In genomic region chr4:2104556-2105345, GRCh38 we compare ENCODE assay signal across 26 cellular contexts. TPM values are rescaled to one million over a fixed set of nuclear protein-coding genes. Genes with fewer than 3 reads are reported as not detected.
"Had no signal": no experiment of that assay in that cellular context is flagged by ENCODE, and none has a peak within 500 bp of the region (broad histone marks: within the 10 kb centered on the region; RNA-seq: fewer than 3 reads in every experiment).

No MANE protein-coding gene starts in this region.

- H2AFZ ChIP-seq: parathyroid adenoma had no signal

- ATAC-seq: heart right ventricle; left cardiac atrium; left lung; naive thymus-derived CD8-positive, alpha-beta T cell; right lobe of liver; stimulated activated naive CD8-positive, alpha-beta T cell treated with anti-CD3 and anti-CD28 coated beads, Interleukin-15, amount 100 ng/mL, for 72 hours had no signal

- H3K4me3 Mint-ChIP-seq: naive thymus-derived CD8-positive, alpha-beta T cell; nephron progenitor cell; stimulated activated naive CD8-positive, alpha-beta T cell treated with anti-CD3 and anti-CD28 coated beads, Interleukin-15, amount 100 ng/mL, for 72 hours had no signal

- H3K9ac ChIP-seq: parathyroid adenoma had no signal

- H3K79me2 ChIP-seq: parathyroid adenoma had no signal

- H3K27me3 Mint-ChIP-seq: progenitor cell of endocrine pancreas had no signal

- H3K27ac Mint-ChIP-seq: naive thymus-derived CD8-positive, alpha-beta T cell; nephron progenitor cell; progenitor cell of endocrine pancreas; stimulated activated naive CD8-positive, alpha-beta T cell treated with anti-CD3 and anti-CD28 coated beads, Interleukin-15, amount 100 ng/mL, for 72 hours had no signal

- H3K4me1 ChIP-seq: esophagus squamous epithelium, heart right ventricle, left lung, parathyroid adenoma, right lobe of liver, suprapubic skin, transverse colon, vagina had no signal

- H3K4me1 Mint-ChIP-seq: nephron progenitor cell had no signal

- DNase-seq: dermis blood vessel endothelial cell; effector memory CD4-positive, alpha-beta T cell; esophagus squamous epithelium; foreskin melanocyte; glutamatergic neuron; heart right ventricle; hippocampal formation; left cardiac atrium; left lung; mesendoderm; naive thymus-derived CD8-positive, alpha-beta T cell; nephron progenitor cell; right lobe of liver; small intestine; stimulated activated CD4-positive, alpha-beta T cell treated with anti-CD3 and anti-CD28 coated beads, Interleukin-15, amount 100 ng/mL, for 24 hours; stimulated activated CD4-positive, alpha-beta T cell treated with anti-CD3 and anti-CD28 coated beads, Interleukin-2, amount 100 ng/mL, for 48 hours; stimulated activated naive CD4-positive, alpha-beta T cell; stimulated activated naive CD8-positive, alpha-beta T cell treated with anti-CD3 and anti-CD28 coated beads, Interleukin-15, amount 100 ng/mL, for 72 hours; transverse colon had no signal

- H3K36me3 ChIP-seq: esophagus squamous epithelium, heart right ventricle, left lung, right lobe of liver, suprapubic skin, transverse colon, vagina had no signal

- H3K27me3 ChIP-seq: esophagus squamous epithelium, right lobe of liver, suprapubic skin, transverse colon, vagina had no signal

- H3K4me3 ChIP-seq: coronary artery, esophagus squamous epithelium, heart right ventricle, left lung, right lobe of liver, suprapubic skin, transverse colon, vagina had no signal

- FAIRE-seq: endothelial cell of umbilical vein, islet of Langerhans, small intestine had no signal

- H3K27ac ChIP-seq: coronary artery, esophagus squamous epithelium, heart right ventricle, left lung, parathyroid adenoma, right lobe of liver, suprapubic skin, transverse colon, vagina had no signal

RNA-seq across cellular contexts. Expression of gene NAT8L, which starts 45.6 kb away (rescaled TPM):
- polyA plus RNA-seq: naive thymus-derived CD8-positive, alpha-beta T cell had no signal
